Comparison of ENCODE assay signal across 9 cellular contexts in genomic region chr7:37336259-37336658, GRCh38.
DNase-seq lines count a peak whose midpoint lies in the region; ATAC-seq and TF ChIP-seq lines count a peak whose summit lies in the region.
"Had no signal": no experiment of that assay in that cellular context is flagged by ENCODE, and none has a peak within 500 bp of the region (broad histone marks: within the 10 kb centered on the region; RNA-seq: fewer than 3 reads in every experiment).

No MANE protein-coding gene starts in this region.

- H3K27ac ChIP-seq in upper lobe of right lung, result no peak overlapping the region

- H3K36me3 Mint-ChIP-seq in T-helper 17 cell (ENCODE audit: low read depth) (peaks cover 21% of the 10 kb centered on the region), chondrocyte (ENCODE audit: low read depth) (no peaks in the 10 kb centered on the region)

- H3K27me3 Mint-ChIP-seq in T-helper 17 cell (no peaks in the 10 kb centered on the region), chondrocyte (ENCODE audit: low read depth) (no peaks in the 10 kb centered on the region)

- no peaks in the 10 kb centered on the region for H3K9me3 ChIP-seq in T-helper 17 cell (ENCODE audit: control insufficient read depth, low read length, poor library complexity, severe bottlenecking)
- no peaks in the 10 kb centered on the region for H3K9me3 ChIP-seq in upper lobe of right lung

- no peak overlapping the region for H3K4me3 ChIP-seq in upper lobe of right lung

- peaks cover 6% of the 10 kb centered on the region for H3K9me3 Mint-ChIP-seq in chondrocyte (ENCODE audit: low read depth)

- H3K27ac Mint-ChIP-seq in T-helper 17 cell (peak overlapping the region; percentile 72), chondrocyte (ENCODE audit: unreplicated experiment) (no peak overlapping the region)

- ATAC-seq in HG02981 (IDR thresholded peaks at IDR 0.05; ENCODE audit: unreplicated experiment) (peak; percentile 92), T-helper 17 cell (peak; percentile 83), upper lobe of right lung (peak; percentile 85)

- H3K27me3 ChIP-seq in upper lobe of right lung, result no peaks in the 10 kb centered on the region

- TF ChIP-seq CTCF in upper lobe of right lung (IDR thresholded peaks at IDR 0.05) (no peak), chondrocyte (IDR thresholded peaks at IDR 0.05) (no peak)

- H3K36me3 ChIP-seq in upper lobe of right lung, result no peaks in the 10 kb centered on the region

- peak; percentile 58 for DNase-seq in stimulated activated CD4-positive, alpha-beta T cell treated with anti-CD3 and anti-CD28 coated beads, Interleukin-1b, Interleukin-23, amount 100 ng/mL, for 48 hours
- DNase-seq in stimulated activated CD4-positive, alpha-beta T cell treated with anti-CD3 and anti-CD28 coated beads, Interleukin-4, amount 100 ng/mL, for 4 hours, result no peak
- no peak for DNase-seq in T-helper 17 cell
- no peak for DNase-seq in upper lobe of right lung
- no peak for DNase-seq in NCI-H1694 (lab: John Stamatoyannopoulos, UW)
- DNase-seq in chondrocyte (ENCODE audit: low spot score), result no peak
- no peak for DNase-seq in activated CD8-positive, alpha-beta memory T cell treated with anti-CD3 and anti-CD28 coated beads, Interleukin-2, amount 50 U/mL, for 48 hours

- intact Hi-C loops in upper lobe of right lung (cut with DNase I), result no loop called here

- H3K4me1 ChIP-seq in upper lobe of right lung, result peaks cover 9% of the 10 kb centered on the region

- peaks cover 46% of the 10 kb centered on the region for H3K4me1 Mint-ChIP-seq in T-helper 17 cell
- peaks cover 6% of the 10 kb centered on the region for H3K4me1 Mint-ChIP-seq in chondrocyte (ENCODE audit: low read depth)
- H3K4me1 Mint-ChIP-seq: neural crest cell had no signal

- peak overlapping the region; percentile 54 for H3K4me3 Mint-ChIP-seq in T-helper 17 cell
- no peak overlapping the region for H3K4me3 Mint-ChIP-seq in chondrocyte (ENCODE audit: unreplicated experiment)
- H3K4me3 Mint-ChIP-seq: neural crest cell had no signal
